In genomic region chr13:113723400-113724015, GRCh38 we compare ENCODE assay signal across 1 cellular context.
TF ChIP-seq lines count a peak whose summit lies in the region.

No MANE protein-coding gene starts in this region.

TF ChIP-seq in H1, 55 proteins besides CTCF, POLR2A, EP300 and RAD21 (continued from another document):
- TF ChIP-seq MAFK (IDR thresholded peaks at IDR 0.05; ENCODE audit: low read depth, low read length) (no peak), SUZ12 (IDR thresholded peaks at IDR 0.05; ENCODE audit: low read length) (no peak), PHF8 (conservative IDR thresholded peaks at IDR 0.05; ENCODE audit: low read depth, low read length) (no peak), KDM5A (IDR thresholded peaks at IDR 0.05; ENCODE audit: low read length) (no peak), NANOG (IDR thresholded peaks at IDR 0.05; ENCODE audit: insufficient read depth, low read depth, low read length, poor library complexity, severe bottlenecking) (no peak), CHD1 (IDR thresholded peaks at IDR 0.05; ENCODE audit: low read depth, low read length) (no peak), NRF1 (IDR thresholded peaks at IDR 0.05; ENCODE audit: low read depth, low read length) (no peak), RXRA (IDR thresholded peaks at IDR 0.05; ENCODE audit: insufficient read depth, low read depth, low read length) (no peak), BACH1 (IDR thresholded peaks at IDR 0.05; ENCODE audit: low read length) (no peak), CTBP2 (IDR thresholded peaks at IDR 0.05; ENCODE audit: borderline replicate concordance, insufficient read depth, insufficient read length, low read length) (no peak), CHD7 (IDR thresholded peaks at IDR 0.05; ENCODE audit: insufficient replicate concordance, low read length) (no peak)
